In the genomic region with DNA sequence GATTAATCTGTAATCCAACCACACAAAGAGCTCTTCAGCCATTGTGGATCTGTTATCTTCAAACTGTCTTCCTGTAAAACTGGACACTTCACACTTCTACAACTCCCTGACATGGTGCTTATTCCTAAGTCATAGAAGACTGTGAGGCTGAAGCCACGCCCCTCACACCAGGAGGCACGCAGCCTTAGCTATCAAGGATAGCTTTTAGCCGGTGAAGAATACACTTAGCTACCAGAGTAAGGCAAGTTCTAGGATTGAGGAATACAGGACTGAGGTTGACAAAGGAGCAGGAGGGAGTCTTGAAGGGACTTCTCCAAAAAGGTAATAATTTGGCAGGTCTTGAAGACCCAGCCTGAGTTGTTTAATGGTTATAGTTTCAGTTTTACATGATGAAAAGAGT, we compare ENCODE assay signal across 21 cellular contexts.
DNase-seq lines count a peak whose midpoint lies in the region; ATAC-seq and TF ChIP-seq lines count a peak whose summit lies in the region.
"Had no signal": no experiment of that assay in that cellular context is flagged by ENCODE, and none has a peak within 500 bp of the region (broad histone marks: within the 10 kb centered on the region; RNA-seq: fewer than 3 reads in every experiment).

No MANE protein-coding gene starts in this region.

- H3K79me2 ChIP-seq in HCT116 (ENCODE audit: insufficient read depth, low read length): no peaks in the 10 kb centered on the region
- no peaks in the 10 kb centered on the region for H3K79me2 ChIP-seq in SU-DHL-6 (ENCODE audit: insufficient read depth, low read length)

- H3K27ac ChIP-seq in HCT116 (ENCODE audit: low read depth, low read length): no peak overlapping the region
- no peak overlapping the region for H3K27ac ChIP-seq in SU-DHL-6 (ENCODE audit: low read depth, low read length)
- no peak overlapping the region for H3K27ac ChIP-seq in mesenchymal stem cell (ENCODE audit: low read length, poor library complexity, severe bottlenecking)
- H3K27ac ChIP-seq in uterus: no peak overlapping the region
- H3K27ac ChIP-seq: adrenal gland, HL-60 had no signal

- H3K9me2 ChIP-seq in HCT116 (ENCODE audit: insufficient read depth) (no peaks in the 10 kb centered on the region), SU-DHL-6 (replicated peaks; ENCODE audit: insufficient read depth, low read length) (no peaks in the 10 kb centered on the region)

- H3K36me3 Mint-ChIP-seq in activated T-helper 2 cell treated with anti-CD3 and anti-CD28 coated beads, Interferon-gamma antibody, Interleukin-2, Interleukin-4, amounts not matched to agents 10 μg/mL and 5 μg/mL and 100 μg/mL, durations not matched to agents 14 hours and 24 hours and 36 hours (ENCODE audit: low read depth): no peaks in the 10 kb centered on the region

- POLR2A ChIA-PET in HCT116 (lab: Charles Lee): no interaction called here

- no peaks in the 10 kb centered on the region for H4K20me1 ChIP-seq in HCT116 (ENCODE audit: insufficient read depth)
- no peaks in the 10 kb centered on the region for H4K20me1 ChIP-seq in SU-DHL-6 (ENCODE audit: low read depth, low read length)

- H3F3A ChIP-seq in SU-DHL-6 (ENCODE audit: insufficient read depth): no peaks in the 10 kb centered on the region

- H3K9me3 Mint-ChIP-seq in activated T-helper 2 cell treated with anti-CD3 and anti-CD28 coated beads, Interferon-gamma antibody, Interleukin-2, Interleukin-4, amounts not matched to agents 10 μg/mL and 5 μg/mL and 100 μg/mL, durations not matched to agents 14 hours and 24 hours and 36 hours: no peaks in the 10 kb centered on the region
- H3K9me3 Mint-ChIP-seq: activated T-helper 17 cell treated with anti-CD3 and anti-CD28 coated beads, Interleukin-2, amount 50 U/mL, for 72 hours had no signal

- H3K36me3 ChIP-seq in HCT116 (ENCODE audit: control insufficient read depth in 1 of 2, insufficient read depth in 2 of 2, low read length in 2 of 2) (no peaks in the 10 kb centered on the region), SU-DHL-6 (ENCODE audit: low read length) (no peaks in the 10 kb centered on the region), mesenchymal stem cell (ENCODE audit: control insufficient read depth in 1 of 2, insufficient read depth in 2 of 2, low read depth in 1 of 2, low read length in 2 of 2) (no peaks in the 10 kb centered on the region), uterus (no peaks in the 10 kb centered on the region)
- H3K36me3 ChIP-seq: adrenal gland had no signal

- no peak overlapping the region for H3K18ac ChIP-seq in mesenchymal stem cell (ENCODE audit: low read depth in 1 of 2, low read length in 2 of 2)

- no TSS peak for BruUV-seq in HCT116 (replicated peaks; lab: Mats Ljungman, UMichigan)

- no peaks in the 10 kb centered on the region for H3K79me1 ChIP-seq in mesenchymal stem cell (replicated peaks; ENCODE audit: low read length, poor library complexity, severe bottlenecking)

- H2BK12ac ChIP-seq in mesenchymal stem cell (ENCODE audit: low read length in 2 of 2): no peak overlapping the region

- H3K9me3 ChIP-seq in HCT116 (ENCODE audit: control insufficient read depth in 1 of 2, insufficient read depth in 1 of 2, low read depth in 1 of 2, low read length in 2 of 2) (no peaks in the 10 kb centered on the region), SU-DHL-6 (ENCODE audit: insufficient read depth, low read length) (no peaks in the 10 kb centered on the region), mesenchymal stem cell (ENCODE audit: control insufficient read depth, low read length) (no peaks in the 10 kb centered on the region), uterus (no peaks in the 10 kb centered on the region)
- H3K9me3 ChIP-seq: adrenal gland had no signal

- H2BK5ac ChIP-seq in mesenchymal stem cell (ENCODE audit: low read depth, low read length, poor library complexity, severe bottlenecking): no peak overlapping the region

- H3K4me1 Mint-ChIP-seq in activated T-helper 2 cell treated with anti-CD3 and anti-CD28 coated beads, Interferon-gamma antibody, Interleukin-2, Interleukin-4, amounts not matched to agents 10 μg/mL and 5 μg/mL and 100 μg/mL, durations not matched to agents 14 hours and 24 hours and 36 hours (ENCODE audit: low read depth): no peaks in the 10 kb centered on the region
- H3K4me1 Mint-ChIP-seq: activated T-helper 17 cell treated with anti-CD3 and anti-CD28 coated beads, Interleukin-2, amount 50 U/mL, for 72 hours; B cell had no signal

- 34% methylated on average over 3 of the region's 3 CpGs for WGBS in mesenchymal stem cell

- H3K4me2 ChIP-seq in HCT116 (ENCODE audit: low read length) (peak overlapping the region; percentile 48), SU-DHL-6 (ENCODE audit: low read depth, low read length, poor library complexity, severe bottlenecking) (peak overlapping the region; percentile 8), mesenchymal stem cell (ENCODE audit: low read length, poor library complexity, severe bottlenecking) (no peak overlapping the region)

- H3K4me1 ChIP-seq in HCT116 (ENCODE audit: control insufficient read depth in 1 of 2, insufficient read depth in 2 of 2, low read length in 2 of 2): peaks cover 0 to 4% of the 10 kb centered on the region in 2 experiments; a peak in 1 of 4 replicates
- no peaks in the 10 kb centered on the region for H3K4me1 ChIP-seq in mesenchymal stem cell (ENCODE audit: control insufficient read depth, insufficient read depth, low read depth, low read length)
- no peaks in the 10 kb centered on the region for H3K4me1 ChIP-seq in uterus
- H3K4me1 ChIP-seq: adrenal gland had no signal

- no peak overlapping the region for H4K91ac ChIP-seq in mesenchymal stem cell (ENCODE audit: low read length)

- H3K4me3 Mint-ChIP-seq in activated T-helper 2 cell treated with anti-CD3 and anti-CD28 coated beads, Interferon-gamma antibody, Interleukin-2, Interleukin-4, amounts not matched to agents 10 μg/mL and 5 μg/mL and 100 μg/mL, durations not matched to agents 14 hours and 24 hours and 36 hours (ENCODE audit: low read depth): no peak overlapping the region
- H3K4me3 Mint-ChIP-seq: activated T-helper 17 cell treated with anti-CD3 and anti-CD28 coated beads, Interleukin-2, amount 50 U/mL, for 72 hours; B cell had no signal

- H2AK5ac ChIP-seq in mesenchymal stem cell (ENCODE audit: low read length, severe bottlenecking): no peak overlapping the region

- TF ChIP-seq CTCF in AG10803 (conservative IDR thresholded peaks at IDR 0.05; ENCODE audit: low read length) (no peak), HCT116 (IDR thresholded peaks at IDR 0.05 in 2 of 3, conservative IDR thresholded peaks at IDR 0.05 in 1 of 3; ENCODE audit: borderline replicate concordance in 1 of 3, insufficient read depth in 1 of 3, low read depth in 2 of 3, low read length in 2 of 3) (no peak), SU-DHL-6 (IDR thresholded peaks at IDR 0.05; ENCODE audit: insufficient read depth, low read length, poor library complexity, severe bottlenecking) (no peak), uterus (IDR thresholded peaks at IDR 0.05) (no peak)

- intact Hi-C loops in HCT116 (cut with micrococcal nuclease): no loop called here
- intact Hi-C loops in activated T-helper 2 cell treated with anti-CD3 and anti-CD28 coated beads, Interferon-gamma antibody, Interleukin-2, Interleukin-4, amounts not matched to agents 10 μg/mL and 5 μg/mL and 100 μg/mL, durations not matched to agents 14 hours and 24 hours and 36 hours (cut with micrococcal nuclease): no loop called here
- intact Hi-C loops in uterus (cut with DNase I; ENCODE audit: low total_unique reads): no loop called here

- DNase-seq in AG10803 (ENCODE audit: low read depth) (no peak), HCT116 (ENCODE audit: low read depth, low spot score) (no peak), mesenchymal stem cell (no peak), uterus (no peak)
- no peak for DNase-seq in activated T-helper 2 cell treated with anti-CD3 and anti-CD28 coated beads, Interferon-gamma antibody, Interleukin-2, Interleukin-4, amounts not matched to agents 10 μg/mL and 5 μg/mL and 100 μg/mL, durations not matched to agents 14 hours and 24 hours and 36 hours (ENCODE audit: low spot score)
- DNase-seq in NK-92 treated with Interleukin-12 subunit alpha and Interleukin-12 subunit beta, amount 100 ng/mL, for 24 hours (lab: John Stamatoyannopoulos, UW): no peak
- no peak for DNase-seq in effector CD4-positive, alpha-beta T cell
- DNase-seq: activated CD4-positive, alpha-beta T cell treated with anti-CD3 and anti-CD28 coated beads for 1 hour; adrenal gland; GF-D8; KG1; left colon; NCI-H1436 treated with DMSO at 0.1 percent for 48 hours; NCI-H2227 treated with DMSO at 0.1 percent for 48 hours; SIG-M5; stimulated activated CD4-positive, alpha-beta T cell treated with anti-CD3 and anti-CD28 coated beads, Interleukin-4, amount 100 ng/mL, for 1 hour; substantia nigra had no signal

- no peak overlapping the region for H3K4ac ChIP-seq in mesenchymal stem cell (ENCODE audit: low read depth in 1 of 2, low read length in 2 of 2)

- TF ChIP-seq POLR2A in HCT116 (IDR thresholded peaks at IDR 0.05; ENCODE audit: borderline replicate concordance, extremely low read depth, insufficient read depth, insufficient read length) (no peak), uterus (IDR thresholded peaks at IDR 0.05) (no peak)

- H4K8ac ChIP-seq in mesenchymal stem cell (ENCODE audit: low read length): no peak overlapping the region

- CTCF ChIA-PET in HCT116 (lab: Charles Lee): interaction anchor here (1.0 to 1.4 kb wide), 2 partner anchors 51 to 351 kb away, joined by 3 read pairs; no protein-coding TSS in a partner anchor

- no peaks in the 10 kb centered on the region for H3K27me3 Mint-ChIP-seq in activated T-helper 2 cell treated with anti-CD3 and anti-CD28 coated beads, Interferon-gamma antibody, Interleukin-2, Interleukin-4, amounts not matched to agents 10 μg/mL and 5 μg/mL and 100 μg/mL, durations not matched to agents 14 hours and 24 hours and 36 hours (ENCODE audit: low read depth)

- no peak overlapping the region for H3K23ac ChIP-seq in mesenchymal stem cell (ENCODE audit: low read length in 2 of 2)

- H2BK15ac ChIP-seq in mesenchymal stem cell (ENCODE audit: low read depth, poor library complexity, severe bottlenecking): no peak overlapping the region

- no peak overlapping the region for H2BK120ac ChIP-seq in mesenchymal stem cell (ENCODE audit: low read depth, low read length)

- peak; percentile 71 for ATAC-seq in HCT116
- ATAC-seq: activated T-helper 17 cell treated with anti-CD3 and anti-CD28 coated beads, Interleukin-2, amount 50 U/mL, for 72 hours; left colon had no signal

- H3K4me3 ChIP-seq in AG10803 (ENCODE audit: low read length) (peak overlapping the region; percentile 2; the same call in 1 of the 2 replicates), HCT116 (replicated peaks in 1 of 2; ENCODE audit: low read depth in 1 of 2, low read length in 2 of 2) (no peak overlapping the region; a peak in 1 of 4 replicates), SU-DHL-6 (ENCODE audit: insufficient read depth, low read length, poor library complexity, severe bottlenecking) (no peak overlapping the region), mesenchymal stem cell (ENCODE audit: insufficient read depth in 1 of 2, low read depth in 1 of 2, low read length in 2 of 2) (peak overlapping the region in 1 of 2 experiments; percentile 33), uterus (no peak overlapping the region)
- H3K4me3 ChIP-seq: adrenal gland had no signal

- H3K14ac ChIP-seq in mesenchymal stem cell (ENCODE audit: low read length in 2 of 2): no peak overlapping the region

- H3K9ac ChIP-seq in HCT116 (ENCODE audit: low read length) (no peak overlapping the region), SU-DHL-6 (ENCODE audit: low read length) (no peak overlapping the region), mesenchymal stem cell (ENCODE audit: low read length) (peak overlapping the region; percentile 23)

- RAD21 ChIA-PET in HCT116 (lab: Charles Lee; ENCODE audit: low non-redundant PET in 1 of 2, low total read pairs in 2 of 2, uncharacterized antibody in 2 of 2, unreplicated experiment in 2 of 2): no interaction called here

- no peak overlapping the region for H3K27ac Mint-ChIP-seq in activated T-helper 2 cell treated with anti-CD3 and anti-CD28 coated beads, Interferon-gamma antibody, Interleukin-2, Interleukin-4, amounts not matched to agents 10 μg/mL and 5 μg/mL and 100 μg/mL, durations not matched to agents 14 hours and 24 hours and 36 hours
- H3K27ac Mint-ChIP-seq: activated T-helper 17 cell treated with anti-CD3 and anti-CD28 coated beads, Interleukin-2, amount 50 U/mL, for 72 hours; B cell had no signal

- H3K27me3 ChIP-seq in HCT116 (ENCODE audit: insufficient read depth, low read length): no peaks in the 10 kb centered on the region
- no peaks in the 10 kb centered on the region for H3K27me3 ChIP-seq in SU-DHL-6 (ENCODE audit: low read length)
- peaks cover 0 to 14% of the 10 kb centered on the region in 2 experiments for H3K27me3 ChIP-seq in mesenchymal stem cell (ENCODE audit: control insufficient read depth in 1 of 2, insufficient read depth in 1 of 2, low read length in 2 of 2)
- H3K27me3 ChIP-seq in uterus: no peaks in the 10 kb centered on the region
- H3K27me3 ChIP-seq: adrenal gland had no signal

- H2AFZ ChIP-seq in HCT116 (ENCODE audit: low read depth, low read length, poor library complexity, severe bottlenecking) (no peak overlapping the region), SU-DHL-6 (ENCODE audit: low read depth, low read length, severe bottlenecking) (no peak overlapping the region), mesenchymal stem cell (ENCODE audit: low read depth, low read length) (no peak overlapping the region)

- no peak for TF ChIP-seq RAD21 in HCT116 (IDR thresholded peaks at IDR 0.05; ENCODE audit: low read depth)
